8 cellular contexts compared by ENCODE assay signal in the genomic region with DNA sequence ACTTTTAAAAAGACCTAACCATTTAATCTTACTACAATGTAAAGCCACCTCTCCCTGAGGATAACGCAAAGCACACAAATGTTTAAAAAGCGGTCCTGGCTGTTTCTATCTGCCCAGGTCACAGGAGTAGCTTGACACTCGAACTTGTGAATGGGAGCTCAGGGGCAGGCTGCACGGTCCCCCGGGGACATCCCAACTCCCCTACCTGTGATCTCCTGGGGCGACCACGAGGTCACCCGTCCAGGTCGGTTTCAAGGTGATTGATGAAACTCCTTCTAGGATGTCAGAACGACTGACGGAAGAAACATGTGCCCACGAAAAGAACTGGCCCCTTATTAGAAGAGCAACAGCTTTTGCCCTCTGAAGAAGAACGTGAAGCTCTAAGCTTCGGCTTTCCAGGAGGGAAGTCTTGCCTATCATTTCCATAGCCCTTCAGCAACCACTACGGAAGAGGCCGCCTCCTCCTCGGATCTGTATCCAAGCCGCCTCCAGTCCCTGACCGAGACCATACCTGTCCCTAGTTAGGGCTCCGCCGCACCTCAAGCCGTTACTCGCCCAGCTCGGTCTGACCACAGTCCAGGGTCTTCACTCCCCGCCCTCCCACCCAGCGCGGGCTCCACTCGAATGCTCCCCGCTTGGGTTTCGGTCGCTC. TPM values are rescaled to one million over a fixed set of nuclear protein-coding genes. Genes with fewer than 3 reads are reported as not detected.
A peak's percentile ranks its signal among the peaks of the same experiment; 100 is the strongest.
DNase-seq lines count a peak whose midpoint lies in the region; ATAC-seq, FAIRE-seq and TF ChIP-seq lines count a peak whose summit lies in the region.

No MANE protein-coding gene starts in this region.

- H4K20me1 ChIP-seq in OCI-LY3 (ENCODE audit: insufficient read depth, low read length) (peaks cover 12% of the 10 kb centered on the region), astrocyte (ENCODE audit: insufficient read depth, low read length) (peaks cover 32% of the 10 kb centered on the region)

- no peaks in the 10 kb centered on the region for H3K27me3 ChIP-seq in OCI-LY3 (ENCODE audit: low read depth, low read length)
- no peaks in the 10 kb centered on the region for H3K27me3 ChIP-seq in astrocyte (ENCODE audit: insufficient read depth, low read length)

- H3K27ac Mint-ChIP-seq in astrocyte (ENCODE audit: unreplicated experiment) = peak overlapping the region; percentile 99

- no peak for ATAC-seq in GM18502 (IDR thresholded peaks at IDR 0.05; ENCODE audit: poor library complexity, unreplicated experiment)

- peak overlapping the region; percentile 100 for H3K4me3 Mint-ChIP-seq in astrocyte (ENCODE audit: unreplicated experiment)

- H3K27ac ChIP-seq in OCI-LY3 (ENCODE audit: low read length) (peak overlapping the region; percentile 35; the same call in 1 of the 2 replicates), astrocyte (ENCODE audit: low read depth, low read length) (peak overlapping the region; percentile 86), kidney (ENCODE audit: low read depth in 2 of 2, low read length in 2 of 2) (peak overlapping the region; percentile 97)

- FAIRE-seq in astrocyte (lab: Jason Lieb, UNC) (no peak), kidney (lab: Jason Lieb, UNC) (no peak)

- H3K4me3 ChIP-seq in OCI-LY3 (ENCODE audit: low read length) (peak overlapping the region; percentile 97), astrocyte (ENCODE audit: insufficient read depth, low read depth, low read length) (peak overlapping the region; percentile 97), kidney (ENCODE audit: low read length in 2 of 2) (peak overlapping the region; percentile 99 to 100)

- no peaks in the 10 kb centered on the region for H3K27me3 Mint-ChIP-seq in astrocyte (ENCODE audit: low read depth, unreplicated experiment)

- H3K36me3 ChIP-seq in OCI-LY3 (replicated peaks; ENCODE audit: low read depth, low read length) = peaks cover 20% of the 10 kb centered on the region
- H3K36me3 ChIP-seq in astrocyte (ENCODE audit: insufficient read depth, low read length) = peaks cover 21% of the 10 kb centered on the region
- H3K36me3 ChIP-seq in kidney (ENCODE audit: control insufficient read depth in 1 of 2, insufficient read depth in 2 of 2, low read length in 2 of 2) = peaks cover 9 to 16% of the 10 kb centered on the region in 2 donors

- H3K79me2 ChIP-seq in OCI-LY3 (ENCODE audit: low read length) (peaks cover 19% of the 10 kb centered on the region), astrocyte (ENCODE audit: insufficient read depth, low read length) (peaks cover 40% of the 10 kb centered on the region)

- H3K9me3 ChIP-seq in OCI-LY3 (ENCODE audit: insufficient read depth, low read length) (no peaks in the 10 kb centered on the region), astrocyte (ENCODE audit: insufficient read depth, low read depth, low read length) (no peaks in the 10 kb centered on the region), kidney (ENCODE audit: control insufficient read depth in 1 of 2, low read length in 2 of 2) (no peaks in the 10 kb centered on the region)

- H3K4me1 Mint-ChIP-seq in astrocyte (ENCODE audit: low read depth, unreplicated experiment) = peaks cover 12% of the 10 kb centered on the region

- TF ChIP-seq CTCF in OCI-LY3 (IDR thresholded peaks at IDR 0.05; ENCODE audit: low read depth, low read length) (no peak), astrocyte (IDR thresholded peaks at IDR 0.05; ENCODE audit: insufficient read depth, low read depth, low read length) (no peak), kidney (IDR thresholded peaks at IDR 0.05; ENCODE audit: borderline replicate concordance, extremely low read depth, insufficient read depth) (no peak)

- H3K4me1 ChIP-seq in OCI-LY3 (ENCODE audit: low read length) = peaks cover 8% of the 10 kb centered on the region
- H3K4me1 ChIP-seq in astrocyte (ENCODE audit: insufficient read depth, low read length) = no peaks in the 10 kb centered on the region
- peaks cover 5 to 9% of the 10 kb centered on the region in 2 donors for H3K4me1 ChIP-seq in kidney (ENCODE audit: control insufficient read depth in 1 of 2, insufficient read depth in 1 of 2, low read depth in 1 of 2, low read length in 2 of 2)

- peak overlapping the region; percentile 69 for H3K4me2 ChIP-seq in OCI-LY3 (ENCODE audit: low read length)
- H3K4me2 ChIP-seq in astrocyte (ENCODE audit: low read length) = peak overlapping the region; percentile 88

- H3K36me3 Mint-ChIP-seq in astrocyte (ENCODE audit: low read depth, unreplicated experiment) = peaks cover 2% of the 10 kb centered on the region

- DNase-seq in activated naive CD4-positive, alpha-beta T cell treated with Interleukin-2 at 50 U/mL for 16 hours = peak; percentile 31
- DNase-seq in activated naive CD4-positive, alpha-beta T cell (lab: John Stamatoyannopoulos, UW) = no peak
- peak; percentile 6 for DNase-seq in astrocyte (ENCODE audit: low read depth)
- DNase-seq in kidney = no peak
- peak; percentile 38 for DNase-seq in stimulated activated CD8-positive, alpha-beta memory T cell treated with anti-CD3 and anti-CD28 coated beads, Interleukin-4, amount 100 ng/mL, for 48 hours
- no peak for DNase-seq in NCI-H2196 treated with DMSO at 0.1 percent for 48 hours (lab: John Stamatoyannopoulos, UW; ENCODE audit: unreplicated experiment)

- H3K9me3 Mint-ChIP-seq in astrocyte (ENCODE audit: unreplicated experiment) = no peaks in the 10 kb centered on the region

- H3K9ac ChIP-seq in OCI-LY3 (ENCODE audit: low read length) (peak overlapping the region; percentile 89), astrocyte (ENCODE audit: low read length) (peak overlapping the region; percentile 97), kidney (ENCODE audit: low read length in 2 of 2) (peak overlapping the region; percentile 96 to 99)

- no peak overlapping the region for H2AFZ ChIP-seq in OCI-LY3 (ENCODE audit: low read depth, low read length)
- peak overlapping the region; percentile 22 for H2AFZ ChIP-seq in astrocyte (ENCODE audit: low read depth, low read length)

- intact Hi-C loops in kidney (cut with DNase I) = no loop called here

RNA-seq across cellular contexts. Expression of a gene that starts 0.4 kb away (rescaled TPM):
- total RNA-seq in astrocyte (118 and 143 TPM in 2 replicates), kidney (94.3 TPM)
- 239 TPM for polyA plus RNA-seq in kidney (ENCODE audit: insufficient read depth, low read depth, low replicate concordance)

Comparison
In these comparisons a context has a peak if more than half of its experiments do, and no peak if none do; other contexts are left out.
1. DNase-seq: peak in activated naive CD4-positive, alpha-beta T cell treated with Interleukin-2 at 50 U/mL for 16 hours (single experiment), astrocyte (single experiment) and stimulated activated CD8-positive, alpha-beta memory T cell treated with anti-CD3 and anti-CD28 coated beads, Interleukin-4, amount 100 ng/mL, for 48 hours (single experiment); none in activated naive CD4-positive, alpha-beta T cell (0 of 4), kidney (single experiment) and NCI-H2196 treated with DMSO at 0.1 percent for 48 hours (single experiment).
2. H3K27ac ChIP-seq: peak in every context shown above with its lines; median percentile 97 in kidney; 86 in astrocyte; 35 in OCI-LY3.
3. Peak in every context shown above with its lines, with median percentiles within 50 percentile points of each other: H3K4me3 ChIP-seq and H3K9ac ChIP-seq.